21 cellular contexts compared by ENCODE assay signal in the genomic region with DNA sequence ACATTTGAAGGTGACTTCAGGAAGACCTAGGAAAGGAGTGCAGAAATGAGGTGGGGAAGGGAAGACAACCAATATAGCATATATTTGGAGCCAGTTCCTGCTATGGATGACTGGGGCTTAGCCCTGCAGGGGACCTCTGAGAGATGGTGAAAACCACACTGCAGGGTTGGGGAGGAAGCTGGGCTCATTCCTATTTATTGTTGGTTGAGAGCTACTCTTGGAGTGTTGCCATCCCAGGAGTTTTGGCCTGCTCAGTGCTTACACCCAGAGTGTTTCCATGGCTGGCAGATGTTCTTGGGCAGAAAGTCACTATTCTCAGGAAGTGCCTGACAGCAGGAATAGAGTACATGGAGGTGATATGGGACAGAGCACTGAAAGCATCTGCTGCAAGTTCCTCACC.
DNase-seq lines count a peak whose midpoint lies in the region; ATAC-seq lines count a peak whose summit lies in the region.
"Had no signal": no experiment of that assay in that cellular context is flagged by ENCODE, and none has a peak within 500 bp of the region (broad histone marks: within the 10 kb centered on the region; RNA-seq: fewer than 3 reads in every experiment).

No MANE protein-coding gene starts in this region.

- H3K9me3 ChIP-seq in SK-N-MC (ENCODE audit: low read depth, low read length) = no peaks in the 10 kb centered on the region
- H3K9me3 ChIP-seq: Caco-2, SJSA1 had no signal

- no peak for ATAC-seq in activated CD8-positive, alpha-beta T cell treated with anti-CD3 and anti-CD28 coated beads, Interleukin-2, amount 10 ng/mL, durations not matched to agents 7 days and 5 days
- no peak for ATAC-seq in stimulated activated naive B cell treated with anti-CD40 and anti-IgM and Interleukin-4, amounts not matched to agents 10 μg/mL and 1 μg/mL and 100 μg/mL, for 72 hours (replicated peaks)
- ATAC-seq: GM12878, GM23338 had no signal

- H3K9me3 Mint-ChIP-seq in activated CD8-positive, alpha-beta T cell treated with anti-CD3 and anti-CD28 coated beads, Interleukin-2, amount 10 ng/mL, durations not matched to agents 7 days and 5 days (ENCODE audit: insufficient read depth) = no peaks in the 10 kb centered on the region
- no peaks in the 10 kb centered on the region for H3K9me3 Mint-ChIP-seq in stimulated activated naive B cell treated with anti-CD40 and anti-IgM and Interleukin-4, amounts not matched to agents 10 μg/mL and 1 μg/mL and 100 μg/mL, for 72 hours
- H3K9me3 Mint-ChIP-seq: GM23338 had no signal

- H3K4me1 Mint-ChIP-seq in activated CD8-positive, alpha-beta T cell treated with anti-CD3 and anti-CD28 coated beads, Interleukin-2, amount 10 ng/mL, durations not matched to agents 7 days and 5 days (ENCODE audit: low read depth) = no peaks in the 10 kb centered on the region
- H3K4me1 Mint-ChIP-seq in stimulated activated naive B cell treated with anti-CD40 and anti-IgM and Interleukin-4, amounts not matched to agents 10 μg/mL and 1 μg/mL and 100 μg/mL, for 72 hours = no peaks in the 10 kb centered on the region
- H3K4me1 Mint-ChIP-seq: CD14-positive monocyte had no signal

- H3K4me3 Mint-ChIP-seq in activated CD8-positive, alpha-beta T cell treated with anti-CD3 and anti-CD28 coated beads, Interleukin-2, amount 10 ng/mL, durations not matched to agents 7 days and 5 days = no peak overlapping the region
- H3K4me3 Mint-ChIP-seq in stimulated activated naive B cell treated with anti-CD40 and anti-IgM and Interleukin-4, amounts not matched to agents 10 μg/mL and 1 μg/mL and 100 μg/mL, for 72 hours = no peak overlapping the region
- H3K4me3 Mint-ChIP-seq: CD14-positive monocyte, GM23338 had no signal

- POLR2A ChIA-PET in activated CD8-positive, alpha-beta T cell treated with anti-CD3 and anti-CD28 coated beads, Interleukin-2, amount 10 ng/mL, durations not matched to agents 7 days and 5 days (lab: Charles Lee) = no interaction called here

- H3K36me3 Mint-ChIP-seq in activated CD8-positive, alpha-beta T cell treated with anti-CD3 and anti-CD28 coated beads, Interleukin-2, amount 10 ng/mL, durations not matched to agents 7 days and 5 days (ENCODE audit: low read depth) = no peaks in the 10 kb centered on the region
- no peaks in the 10 kb centered on the region for H3K36me3 Mint-ChIP-seq in stimulated activated naive B cell treated with anti-CD40 and anti-IgM and Interleukin-4, amounts not matched to agents 10 μg/mL and 1 μg/mL and 100 μg/mL, for 72 hours
- H3K36me3 Mint-ChIP-seq: CD14-positive monocyte had no signal

- CTCF ChIA-PET in activated CD8-positive, alpha-beta T cell treated with anti-CD3 and anti-CD28 coated beads, Interleukin-2, amount 10 ng/mL, durations not matched to agents 7 days and 5 days (lab: Charles Lee) = no interaction called here

- peak overlapping the region; percentile 36; the same call in 1 of the 2 replicates for H3K4me3 ChIP-seq in SK-N-MC
- H3K4me3 ChIP-seq: GM12878, GM23338, SJSA1 had no signal

- DNase-seq in DMS79 (lab: John Stamatoyannopoulos, UW) (peak; percentile 92), NCI-H2029 (lab: John Stamatoyannopoulos, UW) (peak; percentile 36), SK-N-MC (ENCODE audit: low read depth, low spot score) (no peak), GOT3 (lab: John Stamatoyannopoulos, UW) (no peak)
- no peak for DNase-seq in activated CD8-positive, alpha-beta T cell treated with anti-CD3 and anti-CD28 coated beads, Interleukin-2, amount 10 ng/mL, durations not matched to agents 7 days and 5 days
- no peak for DNase-seq in stimulated activated naive B cell treated with anti-CD40 and anti-IgM and Interleukin-4, amounts not matched to agents 10 μg/mL and 1 μg/mL and 100 μg/mL, for 72 hours
- DNase-seq in stimulated activated CD4-positive, alpha-beta T cell treated with anti-CD3 and anti-CD28 coated beads, Interleukin-12 subunit alpha, Interleukin-12 subunit beta, amount 100 ng/mL, for 4 hours = no peak
- DNase-seq: ACHN; AML-193; Caco-2; DND-41; GDM1; NCI-H1436 treated with DMSO at 0.1 percent for 48 hours; NCI-H2107; NCI-H2227 treated with DMSO at 0.1 percent for 48 hours; NCI-H526; NK-92 treated with Interleukin-12 subunit alpha and Interleukin-12 subunit beta, amount 100 ng/mL, for 24 hours had no signal

- H3K27ac ChIP-seq in SK-N-MC = peak overlapping the region; percentile 40; the same call in 1 of the 2 replicates
- H3K27ac ChIP-seq: SJSA1 had no signal

- no peak overlapping the region for H3K9ac ChIP-seq in SK-N-MC (ENCODE audit: insufficient read length)

- no peaks in the 10 kb centered on the region for H3K36me3 ChIP-seq in SK-N-MC (ENCODE audit: insufficient read depth, low read length)
- H3K36me3 ChIP-seq: SJSA1 had no signal

- no peak overlapping the region for H3K27ac Mint-ChIP-seq in activated CD8-positive, alpha-beta T cell treated with anti-CD3 and anti-CD28 coated beads, Interleukin-2, amount 10 ng/mL, durations not matched to agents 7 days and 5 days
- no peak overlapping the region for H3K27ac Mint-ChIP-seq in stimulated activated naive B cell treated with anti-CD40 and anti-IgM and Interleukin-4, amounts not matched to agents 10 μg/mL and 1 μg/mL and 100 μg/mL, for 72 hours
- H3K27ac Mint-ChIP-seq: CD14-positive monocyte, GM23338 had no signal

- H3K27me3 Mint-ChIP-seq in activated CD8-positive, alpha-beta T cell treated with anti-CD3 and anti-CD28 coated beads, Interleukin-2, amount 10 ng/mL, durations not matched to agents 7 days and 5 days (ENCODE audit: low read depth) = peaks cover 6% of the 10 kb centered on the region
- H3K27me3 Mint-ChIP-seq in stimulated activated naive B cell treated with anti-CD40 and anti-IgM and Interleukin-4, amounts not matched to agents 10 μg/mL and 1 μg/mL and 100 μg/mL, for 72 hours = peaks cover 3 to 10% of the 10 kb centered on the region in 2 donors

Comparison
In these comparisons a context has a peak if more than half of its experiments do, and no peak if none do; other contexts are left out.
1. DNase-seq: peak in DMS79 (single experiment) and NCI-H2029 (single experiment); none in SK-N-MC (single experiment), activated CD8-positive, alpha-beta T cell treated with anti-CD3 and anti-CD28 coated beads, Interleukin-2, amount 10 ng/mL, durations not matched to agents 7 days and 5 days (single experiment), GOT3 (single experiment), stimulated activated naive B cell treated with anti-CD40 and anti-IgM and Interleukin-4, amounts not matched to agents 10 μg/mL and 1 μg/mL and 100 μg/mL, for 72 hours (single experiment) and stimulated activated CD4-positive, alpha-beta T cell treated with anti-CD3 and anti-CD28 coated beads, Interleukin-12 subunit alpha, Interleukin-12 subunit beta, amount 100 ng/mL, for 4 hours (single experiment).